In genomic region chr3:25962255-25962654, GRCh38 we compare ENCODE assay signal across 13 cellular contexts.
DNase-seq lines count a peak whose midpoint lies in the region; ATAC-seq and TF ChIP-seq lines count a peak whose summit lies in the region.
"Had no signal": no experiment of that assay in that cellular context is flagged by ENCODE, and none has a peak within 500 bp of the region (broad histone marks: within the 10 kb centered on the region; RNA-seq: fewer than 3 reads in every experiment).

No MANE protein-coding gene starts in this region.

- TF ChIP-seq CTCF in foreskin keratinocyte (conservative IDR thresholded peaks at IDR 0.05) (peak; percentile 43), smooth muscle cell (IDR thresholded peaks at IDR 0.05; ENCODE audit: borderline replicate concordance, insufficient read depth, poor library complexity, severe bottlenecking) (peak; percentile 7)

- H3F3A ChIP-seq in smooth muscle cell (ENCODE audit: low read depth): no peaks in the 10 kb centered on the region

- H3K9me3 ChIP-seq in smooth muscle cell (replicated peaks; ENCODE audit: low read depth): no peaks in the 10 kb centered on the region
- H3K9me3 ChIP-seq: tibial artery had no signal

- peak; percentile 57 for ATAC-seq in foreskin keratinocyte
- no peak for ATAC-seq in HG03342 (IDR thresholded peaks at IDR 0.05; ENCODE audit: unreplicated experiment)

- no peaks in the 10 kb centered on the region for H3K4me1 ChIP-seq in foreskin keratinocyte
- no peaks in the 10 kb centered on the region for H3K4me1 ChIP-seq in smooth muscle cell (ENCODE audit: low read depth)
- H3K4me1 ChIP-seq: tibial artery had no signal

- no peak overlapping the region for H2AFZ ChIP-seq in smooth muscle cell (ENCODE audit: low read depth)

- no peak overlapping the region for H3K4me3 ChIP-seq in smooth muscle cell
- H3K4me3 ChIP-seq: tibial artery had no signal

- DNase-seq in NCI-H2171 treated with DMSO at 0.1 percent for 48 hours (lab: John Stamatoyannopoulos, UW): peak; percentile 30
- DNase-seq in NCI-H2171 (lab: John Stamatoyannopoulos, UW): no peak
- DNase-seq in NCI-H748 (lab: John Stamatoyannopoulos, UW; ENCODE audit: unreplicated experiment): peak; percentile 14
- DNase-seq in foreskin keratinocyte: peak; percentile 1 to 18
- no peak for DNase-seq in smooth muscle cell (lab: John Stamatoyannopoulos, UW; ENCODE audit: unreplicated experiment)
- DNase-seq in ecto neural progenitor cell (ENCODE audit: low spot score): no peak
- DNase-seq in COR-L47 (lab: John Stamatoyannopoulos, UW): no peak
- DNase-seq: activated CD4-positive, alpha-beta memory T cell treated with anti-CD3 and anti-CD28 coated beads, Interleukin-2, amount 10 ng/mL, durations not matched to agents 7 days and 5 days; activated gamma-delta T cell treated with Interleukin-2 at 50 U/mL for 16 hours; EL; NCI-H1048; tibial artery had no signal

- H4K20me1 ChIP-seq in smooth muscle cell (ENCODE audit: low read depth): no peaks in the 10 kb centered on the region

- no peaks in the 10 kb centered on the region for H3K79me2 ChIP-seq in smooth muscle cell (ENCODE audit: low read depth)

- H3K27ac ChIP-seq in foreskin keratinocyte: no peak overlapping the region
- no peak overlapping the region for H3K27ac ChIP-seq in smooth muscle cell (ENCODE audit: low read depth)
- H3K27ac ChIP-seq: tibial artery had no signal

- H3K9ac ChIP-seq in smooth muscle cell (ENCODE audit: low read depth): no peak overlapping the region

- WGBS in smooth muscle cell (ENCODE audit: low lambda C conversion rate): 44% methylated on average over 4 of the region's 4 CpGs

- H3K27me3 ChIP-seq in foreskin keratinocyte: no peaks in the 10 kb centered on the region
- no peaks in the 10 kb centered on the region for H3K27me3 ChIP-seq in smooth muscle cell (ENCODE audit: low read depth)
- H3K27me3 ChIP-seq: tibial artery had no signal

- no peaks in the 10 kb centered on the region for H3K36me3 ChIP-seq in smooth muscle cell (ENCODE audit: low read depth)
- H3K36me3 ChIP-seq: tibial artery had no signal

- H3K4me2 ChIP-seq in smooth muscle cell: no peak overlapping the region

Comparison
In these comparisons a context has a peak if more than half of its experiments do, and no peak if none do; other contexts are left out.
1. DNase-seq: peak in NCI-H2171 treated with DMSO at 0.1 percent for 48 hours (single experiment), NCI-H748 (single experiment) and foreskin keratinocyte (2 of 2); none in NCI-H2171 (single experiment), smooth muscle cell (single experiment), ecto neural progenitor cell (single experiment) and COR-L47 (single experiment).